In the genomic region with DNA sequence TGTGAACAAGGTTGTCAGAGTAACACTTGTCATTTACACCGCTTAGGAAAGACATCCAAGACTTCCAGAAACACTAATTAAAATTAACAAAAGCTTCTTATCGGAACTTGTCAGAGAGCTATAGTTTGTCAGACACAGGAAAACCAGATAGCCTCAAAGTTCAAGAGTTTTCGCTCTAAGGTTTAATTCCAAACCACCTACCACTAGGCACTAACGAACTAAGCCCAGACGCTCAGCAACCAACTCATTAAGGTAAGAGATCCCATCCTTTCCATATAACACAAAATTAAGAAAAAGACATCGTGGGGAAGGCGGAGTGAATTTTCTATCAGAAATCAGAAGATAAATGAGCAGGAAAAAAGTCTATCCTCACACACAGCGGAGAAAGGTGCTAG, we compare ENCODE assay signal across 8 cellular contexts.
DNase-seq lines count a peak whose midpoint lies in the region; TF ChIP-seq lines count a peak whose summit lies in the region.

No MANE protein-coding gene starts in this region.

- DNase-seq in NCI-H82 (lab: John Stamatoyannopoulos, UW) (peak; percentile 37), NCI-H82 treated with DMSO at 0.1 percent for 48 hours (lab: John Stamatoyannopoulos, UW; ENCODE audit: unreplicated experiment) (no peak), HAP-1 (ENCODE audit: low spot score in 2 of 2) (peak in 1 of 2 experiments; percentile 9), nephron progenitor cell (no peak), iPS-NIHi7 (ENCODE audit: extremely low spot score) (no peak), NCI-H1436 (lab: John Stamatoyannopoulos, UW) (no peak)

- in situ Hi-C loops in HAP-1 (cut with MboI; ENCODE audit: low sequenced_read_pairs), result no loop called here

- H3K27ac Mint-ChIP-seq in nephron progenitor cell, result peak overlapping the region; percentile 29

- H3K4me1 Mint-ChIP-seq in nephron progenitor cell, result peaks cover 29% of the 10 kb centered on the region

- H3K4me3 ChIP-seq in HAP-1 (peak overlapping the region; percentile 76), OCI-LY1 (ENCODE audit: low read depth, low read length, poor library complexity, severe bottlenecking) (peak overlapping the region; percentile 75), endocrine pancreas (ENCODE audit: control insufficient read depth, insufficient read depth, low read length) (peak overlapping the region; percentile 100)

- H3K27me3 Mint-ChIP-seq in nephron progenitor cell (ENCODE audit: low read depth, poor library complexity), result no peaks in the 10 kb centered on the region

- peak overlapping the region; percentile 84 for H3K4me2 ChIP-seq in OCI-LY1 (ENCODE audit: low read length)

- H3K9me3 ChIP-seq in HAP-1, result no peaks in the 10 kb centered on the region
- no peaks in the 10 kb centered on the region for H3K9me3 ChIP-seq in OCI-LY1 (ENCODE audit: low read length)
- no peaks in the 10 kb centered on the region for H3K9me3 ChIP-seq in endocrine pancreas (ENCODE audit: control insufficient read depth, low read length)

- TF ChIP-seq CTCF in OCI-LY1 (IDR thresholded peaks at IDR 0.05; ENCODE audit: low read length), result no peak
- no peak for TF ChIP-seq CTCF in nephron progenitor cell (IDR thresholded peaks at IDR 0.05)

- H2AFZ ChIP-seq in OCI-LY1 (ENCODE audit: low read length), result peak overlapping the region; percentile 16; the same call in 1 of the 2 replicates

- no peaks in the 10 kb centered on the region for H3F3A ChIP-seq in OCI-LY1 (ENCODE audit: insufficient read depth, low read length)

- H3K79me2 ChIP-seq in OCI-LY1 (ENCODE audit: insufficient read depth, low read length), result peaks cover 72% of the 10 kb centered on the region

- no peaks in the 10 kb centered on the region for H3K9me3 Mint-ChIP-seq in nephron progenitor cell

- H3K27me3 ChIP-seq in HAP-1 (ENCODE audit: low read depth) (no peaks in the 10 kb centered on the region), OCI-LY1 (ENCODE audit: insufficient read depth, low read length) (no peaks in the 10 kb centered on the region), endocrine pancreas (ENCODE audit: control insufficient read depth, insufficient read depth, low read length) (no peaks in the 10 kb centered on the region)

- no peaks in the 10 kb centered on the region for H4K20me1 ChIP-seq in OCI-LY1 (ENCODE audit: insufficient read depth, low read length)

- H3K4me1 ChIP-seq in HAP-1 (peaks cover 18% of the 10 kb centered on the region), OCI-LY1 (ENCODE audit: insufficient read depth, low read length, severe bottlenecking) (peaks cover 29% of the 10 kb centered on the region), endocrine pancreas (ENCODE audit: control insufficient read depth, insufficient read depth, low read length) (peaks cover 21% of the 10 kb centered on the region)

- H3K9ac ChIP-seq in OCI-LY1 (ENCODE audit: low read length) (peak overlapping the region; percentile 78), endocrine pancreas (ENCODE audit: control insufficient read depth, insufficient read depth, low read length) (peak overlapping the region; percentile 96)

- H3K27ac ChIP-seq in OCI-LY1 (ENCODE audit: low read depth, low read length, poor library complexity, severe bottlenecking), result peak overlapping the region; percentile 45

- no peaks in the 10 kb centered on the region for H3K9me2 ChIP-seq in OCI-LY1 (ENCODE audit: low read depth, low read length)

- H3K36me3 Mint-ChIP-seq in nephron progenitor cell (ENCODE audit: low read depth), result peaks cover 29% of the 10 kb centered on the region

- H3K36me3 ChIP-seq in HAP-1 (replicated peaks) (no peaks in the 10 kb centered on the region; the same call in 1 of the 2 replicates), OCI-LY1 (ENCODE audit: insufficient read depth, low read length) (peaks cover 13% of the 10 kb centered on the region), endocrine pancreas (ENCODE audit: control insufficient read depth, insufficient read depth, low read length) (no peaks in the 10 kb centered on the region)

- H3K4me3 Mint-ChIP-seq in nephron progenitor cell, result peak overlapping the region; percentile 95
